ENCODE assay signal across 10 cellular contexts in the genomic region with DNA sequence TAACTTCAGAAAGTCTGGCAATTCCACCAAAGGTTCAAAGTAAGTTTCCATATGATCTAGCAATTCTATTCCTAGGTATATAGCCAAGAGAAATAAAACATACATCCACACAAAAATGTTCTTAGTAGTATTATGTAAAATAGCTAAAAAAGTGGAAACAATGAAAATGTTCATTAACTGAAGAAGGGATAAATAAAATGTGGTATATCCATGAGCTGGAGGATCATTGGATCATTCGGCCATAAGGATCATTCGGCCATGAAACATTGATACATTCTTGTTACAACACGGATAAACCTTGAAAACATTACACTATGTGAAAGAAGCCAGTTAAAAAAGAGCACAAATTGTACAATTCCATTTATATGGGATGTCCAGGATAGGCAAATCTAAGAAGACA. TPM values are rescaled to one million over a fixed set of nuclear protein-coding genes. Genes with fewer than 3 reads are reported as not detected.
A peak's percentile ranks its signal among the peaks of the same experiment; 100 is the strongest.
DNase-seq lines count a peak whose midpoint lies in the region; ATAC-seq and TF ChIP-seq lines count a peak whose summit lies in the region.
"Had no signal": no experiment of that assay in that cellular context is flagged by ENCODE, and none has a peak within 500 bp of the region (broad histone marks: within the 10 kb centered on the region; RNA-seq: fewer than 3 reads in every experiment).

No MANE protein-coding gene starts in this region.

- H3K27me3 ChIP-seq in CD4-positive, alpha-beta T cell (ENCODE audit: control insufficient read depth, insufficient read depth, low read length) = no peaks in the 10 kb centered on the region
- no peaks in the 10 kb centered on the region for H3K27me3 ChIP-seq in KMS-11 (ENCODE audit: insufficient read depth, low read depth)
- no peaks in the 10 kb centered on the region for H3K27me3 ChIP-seq in neural cell (ENCODE audit: insufficient read depth, low read depth, low read length)
- H3K27me3 ChIP-seq: gastroesophageal sphincter had no signal

- no peak overlapping the region for H3K4me3 ChIP-seq in KMS-11 (IDR thresholded peaks at IDR 0.05; ENCODE audit: insufficient read depth, low read depth, low read length)
- peak overlapping the region; percentile 75 for H3K4me3 ChIP-seq in neural cell (ENCODE audit: low read length)

- H4K20me1 ChIP-seq in KMS-11 (ENCODE audit: insufficient read depth) (peaks cover 18% of the 10 kb centered on the region), neural cell (ENCODE audit: insufficient read depth) (no peaks in the 10 kb centered on the region)

- H3K27ac Mint-ChIP-seq in CD4-positive, alpha-beta T cell = peak overlapping the region; percentile 92
- peak overlapping the region; percentile 39 for H3K27ac Mint-ChIP-seq in central memory CD8-positive, alpha-beta T cell (ENCODE audit: low read depth)

- H3K27me3 Mint-ChIP-seq in CD4-positive, alpha-beta T cell = no peaks in the 10 kb centered on the region
- no peaks in the 10 kb centered on the region for H3K27me3 Mint-ChIP-seq in central memory CD8-positive, alpha-beta T cell

- no peaks in the 10 kb centered on the region for H3K9me2 ChIP-seq in neural cell (ENCODE audit: insufficient read depth, low read length)

- H3K9ac ChIP-seq in KMS-11 (no peak overlapping the region), neural cell (ENCODE audit: low read length) (no peak overlapping the region)

- H3K4me1 Mint-ChIP-seq in CD4-positive, alpha-beta T cell (ENCODE audit: low read depth) = peaks cover 84% of the 10 kb centered on the region
- H3K4me1 Mint-ChIP-seq in central memory CD8-positive, alpha-beta T cell = peaks cover 63% of the 10 kb centered on the region

- peaks cover 3% of the 10 kb centered on the region for H3F3A ChIP-seq in neural cell (ENCODE audit: insufficient read depth, low read length, poor library complexity, severe bottlenecking)

- DNase-seq in CD4-positive, alpha-beta T cell = no peak
- DNase-seq in central memory CD8-positive, alpha-beta T cell (ENCODE audit: low spot score in 2 of 2) = no peak
- DNase-seq in AG20443 (ENCODE audit: low spot score) (no peak), HT-29 (ENCODE audit: low spot score) (no peak), SW480 (ENCODE audit: low spot score) (no peak)
- DNase-seq: NCI-H2081 had no signal

- peaks cover 60% of the 10 kb centered on the region for H3K36me3 Mint-ChIP-seq in CD4-positive, alpha-beta T cell (ENCODE audit: low read depth)
- H3K36me3 Mint-ChIP-seq in central memory CD8-positive, alpha-beta T cell (ENCODE audit: insufficient read depth) = peaks cover 13% of the 10 kb centered on the region

- peaks cover 53% of the 10 kb centered on the region for H3K4me1 ChIP-seq in KMS-11 (ENCODE audit: low read depth, poor library complexity, severe bottlenecking)

- no peak for TF ChIP-seq EP300 in neural cell (conservative IDR thresholded peaks at IDR 0.05; ENCODE audit: poor library complexity, severe bottlenecking)

- peak overlapping the region; percentile 99 for H3K4me3 Mint-ChIP-seq in CD4-positive, alpha-beta T cell
- H3K4me3 Mint-ChIP-seq in central memory CD8-positive, alpha-beta T cell = peak overlapping the region; percentile 98

- no peaks in the 10 kb centered on the region for H3K36me3 ChIP-seq in KMS-11 (ENCODE audit: insufficient read depth)
- H3K36me3 ChIP-seq in neural cell (ENCODE audit: insufficient read depth, low read length) = no peaks in the 10 kb centered on the region

- intact Hi-C loops in CD4-positive, alpha-beta T cell (cut with DNase I, micrococcal nuclease) = loop anchor here (10.0 kb wide), 3 partner anchors 158 to 1918 kb away; a partner anchor contains a TSS

- H2AFZ ChIP-seq in KMS-11 (ENCODE audit: low read depth) = no peak overlapping the region
- no peak overlapping the region for H2AFZ ChIP-seq in neural cell (ENCODE audit: low read depth, low read length)

- CTCF ChIA-PET in CD4-positive, alpha-beta T cell (lab: Charles Lee) = no interaction called here

- no peak for TF ChIP-seq CTCF in CD4-positive, alpha-beta T cell (IDR thresholded peaks at IDR 0.05)
- TF ChIP-seq CTCF in KMS-11 (conservative IDR thresholded peaks at IDR 0.05; ENCODE audit: low read depth, low read length) (no peak), neural cell (IDR thresholded peaks at IDR 0.05; ENCODE audit: poor library complexity, severe bottlenecking) (no peak)

- no peak for ATAC-seq in CD4-positive, alpha-beta T cell (ENCODE audit: poor library complexity)
- no peak for ATAC-seq in central memory CD8-positive, alpha-beta T cell (replicated peaks; ENCODE audit: extremely low read depth, poor library complexity, severe bottlenecking)
- ATAC-seq in GM18498 (IDR thresholded peaks at IDR 0.05; ENCODE audit: unreplicated experiment) = no peak
- ATAC-seq: gastroesophageal sphincter had no signal

- peaks cover 80% of the 10 kb centered on the region for H3K79me2 ChIP-seq in KMS-11 (ENCODE audit: insufficient read depth, low read depth)
- peaks cover 66% of the 10 kb centered on the region for H3K79me2 ChIP-seq in neural cell (replicated peaks; ENCODE audit: insufficient read depth, low read length)

- H3K9me3 Mint-ChIP-seq in CD4-positive, alpha-beta T cell = no peaks in the 10 kb centered on the region
- no peaks in the 10 kb centered on the region for H3K9me3 Mint-ChIP-seq in central memory CD8-positive, alpha-beta T cell

- H3K9me3 ChIP-seq in CD4-positive, alpha-beta T cell (ENCODE audit: control insufficient read depth, low read length) = no peaks in the 10 kb centered on the region
- H3K9me3 ChIP-seq in neural cell (ENCODE audit: low read length) = no peaks in the 10 kb centered on the region
- H3K9me3 ChIP-seq: gastroesophageal sphincter had no signal

- POLR2A ChIA-PET in CD4-positive, alpha-beta T cell (lab: Charles Lee) = interaction anchor here (1.5 to 1.6 kb wide), 2 partner anchors 9 to 192 kb away, joined by 3 to 8 read pairs; no protein-coding TSS in a partner anchor

- TF ChIP-seq RAD21 in neural cell (conservative IDR thresholded peaks at IDR 0.05) = no peak

- H3K4me2 ChIP-seq in KMS-11 = peak overlapping the region; percentile 91; the same call in 1 of the 2 replicates
- no peak overlapping the region for H3K4me2 ChIP-seq in neural cell (ENCODE audit: low read length)

- H3K27ac ChIP-seq in CD4-positive, alpha-beta T cell (ENCODE audit: low read depth, low read length) = no peak overlapping the region
- H3K27ac ChIP-seq in KMS-11 (no peak overlapping the region), neural cell (ENCODE audit: low read length) (no peak overlapping the region)
- H3K27ac ChIP-seq: gastroesophageal sphincter had no signal

TF ChIP-seq in neural cell, 6 proteins besides CTCF, POLR2A, EP300 and RAD21:
- TF ChIP-seq EZH2 (IDR thresholded peaks at IDR 0.05; ENCODE audit: borderline replicate concordance, insufficient read depth, low read length, poor library complexity, severe bottlenecking) (no peak), MXI1 (conservative IDR thresholded peaks at IDR 0.05; ENCODE audit: poor library complexity, severe bottlenecking) (no peak), TAF1 (IDR thresholded peaks at IDR 0.05; ENCODE audit: low read depth) (no peak), SMC3 (conservative IDR thresholded peaks at IDR 0.05; ENCODE audit: poor library complexity) (no peak)

RNA-seq across cellular contexts. Expression of a gene that starts 2.4 kb away (rescaled TPM):
- 10 to 100 TPM; 44.0 to 49.4 TPM for total RNA-seq in CD4-positive, alpha-beta T cell
- polyA plus RNA-seq in neural cell = 20.7 and 23.1 TPM in 2 replicates
- 49.2 and 56.7 TPM in 2 replicates for polyA minus RNA-seq in neural cell
- 9.2 and 10.3 TPM in 2 replicates for total RNA-seq in HT-29 (2014; rRNA removed; shearing (Covaris generic))
